In the genomic region with DNA sequence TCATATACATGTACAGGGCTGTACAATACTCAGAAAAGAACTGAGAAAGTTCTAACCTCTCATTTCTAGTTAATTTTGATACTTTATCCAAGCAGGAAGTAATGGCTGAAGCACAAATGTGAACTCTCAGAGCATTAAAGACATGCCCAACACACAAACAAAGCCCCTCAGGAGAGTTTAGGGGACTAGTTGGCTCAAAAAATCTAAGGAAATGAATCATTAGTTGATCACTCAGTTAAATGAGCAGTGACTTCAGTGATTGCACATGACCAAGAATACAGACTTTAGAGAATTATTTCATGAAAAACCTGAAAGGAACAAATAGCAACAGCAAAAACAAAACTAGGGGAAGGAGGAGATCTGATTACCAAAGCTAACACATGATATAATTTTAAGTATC, we compare ENCODE assay signal across 23 cellular contexts.
"Had no signal": no experiment of that assay in that cellular context is flagged by ENCODE, and none has a peak within 500 bp of the region (broad histone marks: within the 10 kb centered on the region; RNA-seq: fewer than 3 reads in every experiment).

No MANE protein-coding gene starts in this region.

- H3K4me1 ChIP-seq: spleen had no signal

- H3K27me3 Mint-ChIP-seq: activated CD4-positive, alpha-beta memory T cell treated with anti-CD3 and anti-CD28 coated beads, Interleukin-2, amount 10 ng/mL, durations not matched to agents 7 days and 5 days; activated CD4-positive, alpha-beta T cell treated with anti-CD3 and anti-CD28 coated beads, Interleukin-2, amount 10 ng/mL, durations not matched to agents 7 days and 5 days; activated naive CD4-positive, alpha-beta T cell treated with anti-CD3 and anti-CD28 coated beads, Interleukin-2, amount 10 ng/mL, durations not matched to agents 7 days and 5 days; activated T-cell treated with anti-CD3 and anti-CD28 coated beads, Interleukin-2, amount 50 U/mL, for 24 hours had no signal

- H3K27ac ChIP-seq: brain microvascular endothelial cell, spleen had no signal

- H3K27ac Mint-ChIP-seq: activated CD4-positive, alpha-beta memory T cell treated with anti-CD3 and anti-CD28 coated beads, Interleukin-2, amount 10 ng/mL, durations not matched to agents 7 days and 5 days; activated CD4-positive, alpha-beta T cell treated with anti-CD3 and anti-CD28 coated beads, Interleukin-2, amount 10 ng/mL, durations not matched to agents 7 days and 5 days; activated naive CD4-positive, alpha-beta T cell treated with anti-CD3 and anti-CD28 coated beads, Interleukin-2, amount 10 ng/mL, durations not matched to agents 7 days and 5 days; activated T-cell treated with anti-CD3 and anti-CD28 coated beads, Interleukin-2, amount 50 U/mL, for 24 hours; naive thymus-derived CD4-positive, alpha-beta T cell; WTC11 had no signal

- H3K9me3 Mint-ChIP-seq: activated CD4-positive, alpha-beta memory T cell treated with anti-CD3 and anti-CD28 coated beads, Interleukin-2, amount 10 ng/mL, durations not matched to agents 7 days and 5 days; activated naive CD4-positive, alpha-beta T cell treated with anti-CD3 and anti-CD28 coated beads, Interleukin-2, amount 10 ng/mL, durations not matched to agents 7 days and 5 days had no signal

- H3K27me3 ChIP-seq: brain microvascular endothelial cell, spleen had no signal

- H3K4me3 ChIP-seq: spleen had no signal

- H3K4me1 Mint-ChIP-seq: activated CD4-positive, alpha-beta memory T cell treated with anti-CD3 and anti-CD28 coated beads, Interleukin-2, amount 10 ng/mL, durations not matched to agents 7 days and 5 days; activated CD4-positive, alpha-beta T cell treated with anti-CD3 and anti-CD28 coated beads, Interleukin-2, amount 10 ng/mL, durations not matched to agents 7 days and 5 days; activated naive CD4-positive, alpha-beta T cell treated with anti-CD3 and anti-CD28 coated beads, Interleukin-2, amount 10 ng/mL, durations not matched to agents 7 days and 5 days; naive thymus-derived CD4-positive, alpha-beta T cell had no signal

- ATAC-seq: esophagus mucosa; left colon; naive thymus-derived CD4-positive, alpha-beta T cell; right cardiac atrium had no signal

- H3K4me3 Mint-ChIP-seq: activated CD4-positive, alpha-beta memory T cell treated with anti-CD3 and anti-CD28 coated beads, Interleukin-2, amount 10 ng/mL, durations not matched to agents 7 days and 5 days; activated CD4-positive, alpha-beta T cell treated with anti-CD3 and anti-CD28 coated beads, Interleukin-2, amount 10 ng/mL, durations not matched to agents 7 days and 5 days; activated naive CD4-positive, alpha-beta T cell treated with anti-CD3 and anti-CD28 coated beads, Interleukin-2, amount 10 ng/mL, durations not matched to agents 7 days and 5 days; activated T-cell treated with anti-CD3 and anti-CD28 coated beads, Interleukin-2, amount 50 U/mL, for 24 hours; naive thymus-derived CD4-positive, alpha-beta T cell; neural crest cell; WTC11 had no signal

- H3K36me3 Mint-ChIP-seq: activated naive CD4-positive, alpha-beta T cell treated with anti-CD3 and anti-CD28 coated beads, Interleukin-2, amount 10 ng/mL, durations not matched to agents 7 days and 5 days; naive thymus-derived CD4-positive, alpha-beta T cell had no signal

- DNase-seq: activated CD4-positive, alpha-beta memory T cell treated with anti-CD3 and anti-CD28 coated beads, Interleukin-2, amount 10 ng/mL, durations not matched to agents 7 days and 5 days; activated CD4-positive, alpha-beta T cell treated with anti-CD3 and anti-CD28 coated beads for 1 hour; activated CD4-positive, alpha-beta T cell treated with anti-CD3 and anti-CD28 coated beads, Interleukin-2, amount 10 ng/mL, durations not matched to agents 7 days and 5 days; activated CD8-positive, alpha-beta memory T cell treated with anti-CD3 and anti-CD28 coated beads, Interleukin-2, amount 50 U/mL, for 48 hours; activated gamma-delta T cell; activated naive CD4-positive, alpha-beta T cell treated with anti-CD3 and anti-CD28 coated beads, Interleukin-2, amount 10 ng/mL, durations not matched to agents 7 days and 5 days; activated T-cell treated with anti-CD3 and anti-CD28 coated beads, Interleukin-2, amount 50 U/mL, for 24 hours; amniotic stem cell; brain microvascular endothelial cell; caudate nucleus; cortex of kidney; left colon; midbrain; naive thymus-derived CD4-positive, alpha-beta T cell; occipital lobe; right cardiac atrium; spleen; stimulated activated naive CD4-positive, alpha-beta T cell treated with Interleukin-2 at 50 U/mL for 16 hours; T-helper 2 cell; trophoblast cell had no signal

- H3K36me3 ChIP-seq: brain microvascular endothelial cell, spleen had no signal
